Comparison of ENCODE assay signal across 8 cellular contexts in the genomic region with DNA sequence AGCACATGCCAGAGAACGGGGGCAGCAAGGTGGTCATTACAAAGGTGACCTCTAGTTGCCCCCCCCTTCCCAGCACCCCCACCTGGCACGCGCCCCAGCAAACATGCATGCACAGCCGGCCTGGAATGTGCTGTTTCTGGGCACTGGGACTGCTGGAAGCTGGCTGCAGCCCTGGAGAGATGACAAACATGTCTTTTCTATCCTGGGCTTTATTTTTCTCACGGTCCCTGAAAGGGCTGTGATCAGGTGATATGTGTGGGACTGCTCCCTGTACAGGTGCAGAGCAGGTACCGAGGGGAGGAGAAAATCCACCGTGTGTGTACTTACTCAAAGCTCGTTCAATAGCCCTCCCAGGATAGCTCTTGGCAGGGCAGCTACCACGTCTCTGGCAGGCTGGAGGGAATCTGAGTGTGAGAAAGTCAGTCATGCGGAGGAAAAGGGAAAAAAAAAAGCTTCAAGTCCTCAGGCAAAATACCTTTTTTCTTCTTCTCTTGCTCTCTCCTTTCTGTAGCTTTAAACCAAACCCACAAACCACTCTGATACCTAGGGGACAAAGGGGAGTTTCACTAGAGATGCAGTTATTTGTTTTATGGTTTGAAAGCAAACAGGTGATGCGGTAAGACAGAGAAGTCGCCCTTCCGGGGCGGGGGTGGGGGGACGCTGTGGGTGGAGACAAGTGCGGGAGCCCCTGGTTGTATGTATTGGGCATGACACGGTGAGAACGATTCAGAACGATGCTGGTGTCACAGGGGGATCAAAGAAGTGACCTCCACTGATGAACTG. TPM values are rescaled to one million over a fixed set of nuclear protein-coding genes. Genes with fewer than 3 reads are reported as not detected.
DNase-seq lines count a peak whose midpoint lies in the region; ATAC-seq and TF ChIP-seq lines count a peak whose summit lies in the region.

No MANE protein-coding gene starts in this region.

- POLR2A ChIA-PET in activated CD4-positive, alpha-beta T cell treated with anti-CD3 and anti-CD28 coated beads, Interleukin-2, amount 10 ng/mL, durations not matched to agents 7 days and 5 days (lab: Charles Lee): interaction anchor here (0.5 kb wide), 1 partner anchor 330 kb away, joined by 5 read pairs; no protein-coding TSS in a partner anchor

- H3K4me1 Mint-ChIP-seq in activated CD4-positive, alpha-beta T cell treated with anti-CD3 and anti-CD28 coated beads, Interleukin-2, amount 10 ng/mL, durations not matched to agents 7 days and 5 days: peaks cover 48% of the 10 kb centered on the region
- peaks cover 51% of the 10 kb centered on the region for H3K4me1 Mint-ChIP-seq in brain

- H3K4me3 ChIP-seq in retinal pigment epithelial cell (ENCODE audit: low read length): peak overlapping the region; percentile 20

- H3K36me3 Mint-ChIP-seq in activated CD4-positive, alpha-beta T cell treated with anti-CD3 and anti-CD28 coated beads, Interleukin-2, amount 10 ng/mL, durations not matched to agents 7 days and 5 days (ENCODE audit: low read depth): peaks cover 13% of the 10 kb centered on the region
- no peaks in the 10 kb centered on the region for H3K36me3 Mint-ChIP-seq in brain

- H3K9me3 Mint-ChIP-seq in activated CD4-positive, alpha-beta T cell treated with anti-CD3 and anti-CD28 coated beads, Interleukin-2, amount 10 ng/mL, durations not matched to agents 7 days and 5 days: no peaks in the 10 kb centered on the region
- H3K9me3 Mint-ChIP-seq in brain: no peaks in the 10 kb centered on the region

- CTCF ChIA-PET in activated CD4-positive, alpha-beta T cell treated with anti-CD3 and anti-CD28 coated beads, Interleukin-2, amount 10 ng/mL, durations not matched to agents 7 days and 5 days (lab: Charles Lee): interaction anchor here (0.6 to 4.2 kb wide), 4 partner anchors 30 to 198 kb away, joined by 3 to 20 read pairs (median 4); no protein-coding TSS in a partner anchor

- peak overlapping the region; percentile 9 for H3K4me3 Mint-ChIP-seq in activated CD4-positive, alpha-beta T cell treated with anti-CD3 and anti-CD28 coated beads, Interleukin-2, amount 10 ng/mL, durations not matched to agents 7 days and 5 days
- peak overlapping the region; percentile 64 to 77 (median 75) for H3K4me3 Mint-ChIP-seq in brain

- H3K27me3 Mint-ChIP-seq in activated CD4-positive, alpha-beta T cell treated with anti-CD3 and anti-CD28 coated beads, Interleukin-2, amount 10 ng/mL, durations not matched to agents 7 days and 5 days: peaks cover 67% of the 10 kb centered on the region
- peaks cover 20% of the 10 kb centered on the region for H3K27me3 Mint-ChIP-seq in brain

- peak; percentile 39 for DNase-seq in activated CD4-positive, alpha-beta T cell treated with anti-CD3 and anti-CD28 coated beads, Interleukin-2, amount 10 ng/mL, durations not matched to agents 7 days and 5 days
- DNase-seq in activated CD4-positive, alpha-beta T cell treated with anti-CD3 and anti-CD28 coated beads, Interleukin-2, amount 50 U/mL, for 4 hours: no peak
- peak; percentile 98 for DNase-seq in NCI-H146 (lab: John Stamatoyannopoulos, UW)
- DNase-seq in retinal pigment epithelial cell (ENCODE audit: low read depth): peak; percentile 90
- no peak for DNase-seq in SKM-1 (lab: John Stamatoyannopoulos, UW; ENCODE audit: unreplicated experiment)
- no peak for DNase-seq in HCEC 1CT

- H3K27ac Mint-ChIP-seq in activated CD4-positive, alpha-beta T cell treated with anti-CD3 and anti-CD28 coated beads, Interleukin-2, amount 10 ng/mL, durations not matched to agents 7 days and 5 days: no peak overlapping the region
- H3K27ac Mint-ChIP-seq in brain: peak overlapping the region; percentile 77 to 93 (median 87)

- peak; percentile 45 for ATAC-seq in HG02610 (IDR thresholded peaks at IDR 0.05; ENCODE audit: unreplicated experiment)

- TF ChIP-seq CTCF in brain (conservative IDR thresholded peaks at IDR 0.05) (no peak), retinal pigment epithelial cell (conservative IDR thresholded peaks at IDR 0.05; ENCODE audit: low read depth, low read length) (no peak)

RNA-seq across cellular contexts. Expression of gene HES1, which starts 5.0 kb away (rescaled TPM):
- total RNA-seq in activated CD4-positive, alpha-beta T cell treated with anti-CD3 and anti-CD28 coated beads, Interleukin-2, amount 10 ng/mL, durations not matched to agents 7 days and 5 days: 1 to 10 TPM; 2.4 to 2.7 TPM
- 18.2 TPM for polyA plus RNA-seq in brain (ENCODE audit: insufficient read depth, low read depth, low replicate concordance)

Comparison
In these comparisons a context has a peak if more than half of its experiments do, and no peak if none do; other contexts are left out.
1. DNase-seq: peak in activated CD4-positive, alpha-beta T cell treated with anti-CD3 and anti-CD28 coated beads, Interleukin-2, amount 10 ng/mL, durations not matched to agents 7 days and 5 days (single experiment), NCI-H146 (single experiment) and retinal pigment epithelial cell (single experiment); none in activated CD4-positive, alpha-beta T cell treated with anti-CD3 and anti-CD28 coated beads, Interleukin-2, amount 50 U/mL, for 4 hours (0 of 2), SKM-1 (single experiment) and HCEC 1CT (single experiment).